10 cellular contexts compared by ENCODE assay signal in the genomic region with DNA sequence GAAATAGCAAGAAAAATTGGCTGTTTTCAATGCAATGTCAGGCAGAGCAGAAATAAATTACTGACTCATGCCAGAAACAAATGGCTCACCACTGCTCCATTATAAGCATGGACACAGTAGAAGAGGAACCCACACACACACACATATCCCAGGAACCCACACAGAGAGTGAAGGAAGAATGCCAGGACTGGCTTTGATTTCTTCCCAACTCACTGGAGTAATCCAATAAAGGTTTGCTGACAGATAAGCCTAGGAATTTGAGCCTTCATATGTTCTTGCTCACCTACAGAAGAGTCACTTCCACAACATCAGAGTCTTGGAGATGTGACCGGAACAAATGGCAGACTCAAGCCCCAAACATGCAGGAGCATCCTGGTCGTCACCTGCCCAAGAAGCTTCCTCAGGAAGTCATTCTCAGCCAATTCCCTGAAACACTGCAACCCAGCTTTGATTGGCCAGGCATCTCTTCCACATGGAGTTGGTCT. TPM values are rescaled to one million over a fixed set of nuclear protein-coding genes. Genes with fewer than 3 reads are reported as not detected.
DNase-seq lines count a peak whose midpoint lies in the region; ATAC-seq, FAIRE-seq and TF ChIP-seq lines count a peak whose summit lies in the region.
"Had no signal": no experiment of that assay in that cellular context is flagged by ENCODE, and none has a peak within 500 bp of the region (broad histone marks: within the 10 kb centered on the region; RNA-seq: fewer than 3 reads in every experiment).

No MANE protein-coding gene starts in this region.

- peaks cover 2% of the 10 kb centered on the region for H3K9me1 ChIP-seq in keratinocyte (ENCODE audit: control insufficient read depth, extremely low read depth, insufficient read depth, low read length)

- intact Hi-C loops in vagina (cut with DNase I), result no loop called here

- no peaks in the 10 kb centered on the region for H3K9me3 Mint-ChIP-seq in stimulated activated naive CD8-positive, alpha-beta T cell treated with anti-CD3 and anti-CD28 coated beads, Interleukin-15, Interleukin-2, amounts not matched to agents 100 ng/mL and 50 ng/mL, for 24 hours
- H3K9me3 Mint-ChIP-seq in activated naive CD8-positive, alpha-beta T cell treated with anti-CD3 and anti-CD28 coated beads, Interleukin-2, amount 50 U/mL, for 24 hours, result no peaks in the 10 kb centered on the region

- dilution Hi-C loops in keratinocyte (cut with MboI; ENCODE audit: extremely low pct_ligation_motif_present, low sequenced_read_pairs), result no loop called here

- H3K79me2 ChIP-seq in keratinocyte (ENCODE audit: control insufficient read depth, insufficient read depth, low read length), result peaks cover 60% of the 10 kb centered on the region

- H3K36me3 ChIP-seq in keratinocyte (ENCODE audit: control insufficient read depth in 2 of 2, extremely low read depth in 1 of 2, insufficient read depth in 2 of 2, low read length in 2 of 2), result peaks cover 13 to 20% of the 10 kb centered on the region in 2 experiments
- H3K36me3 ChIP-seq in vagina, result peaks cover 0 to 18% of the 10 kb centered on the region in 2 donors

- no peak overlapping the region for H2AFZ ChIP-seq in keratinocyte (ENCODE audit: control insufficient read depth, low read length)

- no peak overlapping the region for H3K27ac Mint-ChIP-seq in stimulated activated naive CD8-positive, alpha-beta T cell treated with anti-CD3 and anti-CD28 coated beads, Interleukin-15, Interleukin-2, amounts not matched to agents 100 ng/mL and 50 ng/mL, for 24 hours
- no peak overlapping the region for H3K27ac Mint-ChIP-seq in activated naive CD8-positive, alpha-beta T cell treated with anti-CD3 and anti-CD28 coated beads, Interleukin-2, amount 50 U/mL, for 24 hours

- peaks cover 67% of the 10 kb centered on the region for H3K4me1 Mint-ChIP-seq in stimulated activated naive CD8-positive, alpha-beta T cell treated with anti-CD3 and anti-CD28 coated beads, Interleukin-15, Interleukin-2, amounts not matched to agents 100 ng/mL and 50 ng/mL, for 24 hours (ENCODE audit: low read depth)
- peaks cover 66% of the 10 kb centered on the region for H3K4me1 Mint-ChIP-seq in activated naive CD8-positive, alpha-beta T cell treated with anti-CD3 and anti-CD28 coated beads, Interleukin-2, amount 50 U/mL, for 24 hours

- H3K4me1 ChIP-seq in keratinocyte (ENCODE audit: control insufficient read depth, extremely low read depth, insufficient read depth, low read length) (peaks cover 24% of the 10 kb centered on the region), vagina (peaks cover 65% of the 10 kb centered on the region)

- no peak for TF ChIP-seq CTCF in keratinocyte (optimal IDR thresholded peaks at IDR 0.05 in 1 of 3, IDR thresholded peaks at IDR 0.05 in 1 of 3, conservative IDR thresholded peaks at IDR 0.05 in 1 of 3; ENCODE audit: extremely low read depth in 1 of 3, insufficient read depth in 2 of 3, low read length in 3 of 3)
- TF ChIP-seq CTCF in vagina (IDR thresholded peaks at IDR 0.05), result no peak

- peaks cover 29% of the 10 kb centered on the region for H3K36me3 Mint-ChIP-seq in stimulated activated naive CD8-positive, alpha-beta T cell treated with anti-CD3 and anti-CD28 coated beads, Interleukin-15, Interleukin-2, amounts not matched to agents 100 ng/mL and 50 ng/mL, for 24 hours (ENCODE audit: low read depth)
- peaks cover 18% of the 10 kb centered on the region for H3K36me3 Mint-ChIP-seq in activated naive CD8-positive, alpha-beta T cell treated with anti-CD3 and anti-CD28 coated beads, Interleukin-2, amount 50 U/mL, for 24 hours (ENCODE audit: low read depth)

- H3K4me3 ChIP-seq in keratinocyte (ENCODE audit: control insufficient read depth in 2 of 3, extremely low read depth in 1 of 3, insufficient read depth in 2 of 3, low read depth in 1 of 3, low read length in 3 of 3) (peak overlapping the region in 1 of 3 experiments; percentile 7), vagina (peak overlapping the region; percentile 30 to 77)

- no peak for TF ChIP-seq POLR2A in vagina (IDR thresholded peaks at IDR 0.05)

- no peaks in the 10 kb centered on the region for H3K27me3 Mint-ChIP-seq in stimulated activated naive CD8-positive, alpha-beta T cell treated with anti-CD3 and anti-CD28 coated beads, Interleukin-15, Interleukin-2, amounts not matched to agents 100 ng/mL and 50 ng/mL, for 24 hours
- H3K27me3 Mint-ChIP-seq in activated naive CD8-positive, alpha-beta T cell treated with anti-CD3 and anti-CD28 coated beads, Interleukin-2, amount 50 U/mL, for 24 hours, result no peaks in the 10 kb centered on the region

- no peak for FAIRE-seq in keratinocyte (lab: Jason Lieb, UNC)

- DNase-seq in stimulated activated naive CD8-positive, alpha-beta T cell treated with anti-CD3 and anti-CD28 coated beads, Interleukin-15, Interleukin-2, amounts not matched to agents 100 U/mL and 50 U/mL, for 24 hours, result no peak
- no peak for DNase-seq in activated naive CD8-positive, alpha-beta T cell treated with anti-CD3 and anti-CD28 coated beads, Interleukin-2, amount 50 U/mL, for 24 hours
- DNase-seq in keratinocyte (ENCODE audit: low read depth, low spot score) (no peak), vagina (ENCODE audit: extremely low spot score in 2 of 2) (peak in 1 of 2 donors; percentile 58), activated gamma-delta T cell treated with Interleukin-2 at 50 U/mL for 16 hours (no peak)
- no peak for DNase-seq in stimulated activated CD4-positive, alpha-beta T cell treated with anti-CD3 and anti-CD28 coated beads, Interleukin-1b, Interleukin-23, amount 100 ng/mL, for 48 hours
- DNase-seq: midbrain, NCI-H526 had no signal

- H3K4me3 Mint-ChIP-seq in stimulated activated naive CD8-positive, alpha-beta T cell treated with anti-CD3 and anti-CD28 coated beads, Interleukin-15, Interleukin-2, amounts not matched to agents 100 ng/mL and 50 ng/mL, for 24 hours, result peak overlapping the region; percentile 95
- H3K4me3 Mint-ChIP-seq in activated naive CD8-positive, alpha-beta T cell treated with anti-CD3 and anti-CD28 coated beads, Interleukin-2, amount 50 U/mL, for 24 hours, result peak overlapping the region; percentile 38

- H3K27me3 ChIP-seq in keratinocyte (ENCODE audit: control insufficient read depth, extremely low read depth, insufficient read depth, low read length), result no peaks in the 10 kb centered on the region
- no peaks in the 10 kb centered on the region for H3K27me3 ChIP-seq in vagina

- no peaks in the 10 kb centered on the region for H3K9me3 ChIP-seq in keratinocyte (ENCODE audit: control insufficient read depth, low read depth, low read length)
- no peaks in the 10 kb centered on the region for H3K9me3 ChIP-seq in vagina

- peak overlapping the region; percentile 33 for H3K4me2 ChIP-seq in keratinocyte (ENCODE audit: control insufficient read depth, extremely low read depth, insufficient read depth, low read depth, low read length)

- no peak overlapping the region for H3K27ac ChIP-seq in keratinocyte (ENCODE audit: control insufficient read depth, insufficient read depth, low read length)
- H3K27ac ChIP-seq in vagina, result no peak overlapping the region

- no peak for ATAC-seq in stimulated activated naive CD8-positive, alpha-beta T cell treated with anti-CD3 and anti-CD28 coated beads, Interleukin-15, Interleukin-2, amounts not matched to agents 100 U/mL and 50 U/mL, for 24 hours
- ATAC-seq in activated naive CD8-positive, alpha-beta T cell treated with anti-CD3 and anti-CD28 coated beads, Interleukin-2, amount 50 U/mL, for 24 hours, result no peak
- no peak for ATAC-seq in HG03097 (IDR thresholded peaks at IDR 0.05; ENCODE audit: low FRiP score, unreplicated experiment)

- H4K20me1 ChIP-seq in keratinocyte (ENCODE audit: control insufficient read depth, extremely low read depth, insufficient read depth, low read length), result no peaks in the 10 kb centered on the region

- no peak overlapping the region for H3K9ac ChIP-seq in keratinocyte (ENCODE audit: control insufficient read depth, extremely low read depth, insufficient read depth, low read length)

RNA-seq across cellular contexts. Expression of a gene that starts 2.2 kb away (rescaled TPM):
- polyA plus RNA-seq in keratinocyte, result 13.2 to 21.2 TPM (median 17.3 TPM) in 3 replicates
- 7.3 TPM for polyA plus RNA-seq in keratinocyte (2011; ENCODE audit: low read depth)
- 13.4 and 16.9 TPM in 2 replicates for polyA plus RNA-seq in keratinocyte (2011; cell fraction: cytosol; rRNA removed)
- polyA plus RNA-seq in keratinocyte (2011; cell fraction: nucleus; rRNA removed), result 29.2 TPM in 2 replicates
- 11.7 and 17.9 TPM in 2 replicates for polyA plus RNA-seq in keratinocyte (2012; ENCODE audit: low replicate concordance)
- 15.0 to 26.4 TPM (median 20.5 TPM) in 3 replicates for polyA minus RNA-seq in keratinocyte
- 18.4 TPM for polyA minus RNA-seq in keratinocyte (2011; cell fraction: cytosol; rRNA and poly(A)+ RNA removed)
- 12.1 and 15.7 TPM in 2 replicates for polyA minus RNA-seq in keratinocyte (2011; cell fraction: nucleus; rRNA and poly(A)+ RNA removed)
- 18.7 TPM for total RNA-seq in vagina

RNA-seq across cellular contexts. Expression of a gene that starts 14.5 kb away (rescaled TPM):
- 12.6 to 16.9 TPM (median 15.4 TPM) in 3 replicates for polyA plus RNA-seq in keratinocyte
- 2.9 TPM for polyA plus RNA-seq in keratinocyte (2011; ENCODE audit: low read depth)
- 11.3 and 12.8 TPM in 2 replicates for polyA plus RNA-seq in keratinocyte (2011; cell fraction: cytosol; rRNA removed)
- polyA plus RNA-seq in keratinocyte (2011; cell fraction: nucleus; rRNA removed), result 15.4 and 15.6 TPM in 2 replicates
- 11.2 and 12.4 TPM in 2 replicates for polyA plus RNA-seq in keratinocyte (2012; ENCODE audit: low replicate concordance)
- polyA minus RNA-seq in keratinocyte, result 14.9 to 19.9 TPM (median 19.3 TPM) in 3 replicates
- polyA minus RNA-seq in keratinocyte (2011; cell fraction: cytosol; rRNA and poly(A)+ RNA removed), result 24.6 TPM
- 11.7 and 12.8 TPM in 2 replicates for polyA minus RNA-seq in keratinocyte (2011; cell fraction: nucleus; rRNA and poly(A)+ RNA removed)
- 44.9 TPM for total RNA-seq in vagina

RNA-seq across cellular contexts. Expression of a gene that starts 35.3 kb away (rescaled TPM):
- polyA plus RNA-seq in keratinocyte, result 18.7 to 48.9 TPM (median 27.0 TPM) in 3 replicates
- polyA plus RNA-seq in keratinocyte (2011; ENCODE audit: low read depth), result 7.4 TPM
- polyA plus RNA-seq in keratinocyte (2011; cell fraction: cytosol; rRNA removed), result 11.4 TPM in 2 replicates
- 207 and 235 TPM in 2 replicates for polyA plus RNA-seq in keratinocyte (2011; cell fraction: nucleus; rRNA removed)
- polyA plus RNA-seq in keratinocyte (2012; ENCODE audit: low replicate concordance), result 17.6 and 43.9 TPM in 2 replicates
- polyA minus RNA-seq in keratinocyte, result 12.8 to 14.5 TPM (median 13.8 TPM) in 3 replicates
- polyA minus RNA-seq in keratinocyte (2011; cell fraction: cytosol; rRNA and poly(A)+ RNA removed), result 15.2 TPM
- polyA minus RNA-seq in keratinocyte (2011; cell fraction: nucleus; rRNA and poly(A)+ RNA removed), result 22.2 and 23.7 TPM in 2 replicates
- total RNA-seq in vagina, result 46.7 TPM
